1 cellular context compared by ENCODE assay signal in the genomic region with DNA sequence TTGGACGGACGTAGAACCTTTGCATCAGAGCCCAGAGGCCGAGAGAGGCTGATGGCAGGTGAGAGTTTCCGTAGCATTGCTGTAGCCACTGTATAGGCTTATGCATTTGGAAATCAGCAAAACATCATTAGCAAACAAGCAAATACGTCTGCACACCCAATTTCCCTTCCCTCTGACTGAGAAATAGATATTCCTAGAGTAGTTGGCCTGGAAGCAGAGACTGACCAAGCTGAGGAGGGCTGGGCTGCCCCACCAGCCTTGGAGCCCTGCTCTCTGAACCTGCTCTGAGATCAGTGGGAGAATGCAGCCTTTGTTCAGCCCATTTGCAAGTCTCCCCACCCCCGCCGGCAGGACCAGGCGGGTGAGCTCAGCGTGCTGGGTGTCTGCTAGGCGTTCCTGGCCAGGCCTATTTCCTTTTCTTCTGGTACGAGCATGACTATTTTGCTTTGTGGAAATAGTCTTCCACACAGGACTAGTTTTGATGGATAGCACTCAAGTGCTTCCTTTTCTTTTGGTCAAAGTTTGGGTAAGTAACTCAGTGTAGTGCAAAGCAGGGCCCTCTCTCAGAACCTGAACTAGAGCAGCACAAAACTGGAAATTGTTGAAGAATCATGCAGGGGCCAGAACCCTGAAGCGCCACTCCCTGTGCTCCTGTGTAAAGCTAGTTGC.
TF ChIP-seq lines count a peak whose summit lies in the region.

No MANE protein-coding gene starts in this region.

TF ChIP-seq in H1, 55 proteins besides CTCF, POLR2A, EP300 and RAD21:
- TF ChIP-seq, protein P1, sequence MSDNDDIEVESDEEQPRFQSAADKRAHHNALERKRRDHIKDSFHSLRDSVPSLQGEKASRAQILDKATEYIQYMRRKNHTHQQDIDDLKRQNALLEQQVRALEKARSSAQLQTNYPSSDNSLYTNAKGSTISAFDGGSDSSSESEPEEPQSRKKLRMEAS (IDR thresholded peaks at IDR 0.05) = 0 out of 2 replicates have a peak, but pooled peaks have one; percentile 31
- TF ChIP-seq ASH2L (IDR thresholded peaks at IDR 0.05; ENCODE audit: low read length) (peak; percentile 37), CHD2 (IDR thresholded peaks at IDR 0.05; ENCODE audit: low read length) (no peak)
